In the genomic region with DNA sequence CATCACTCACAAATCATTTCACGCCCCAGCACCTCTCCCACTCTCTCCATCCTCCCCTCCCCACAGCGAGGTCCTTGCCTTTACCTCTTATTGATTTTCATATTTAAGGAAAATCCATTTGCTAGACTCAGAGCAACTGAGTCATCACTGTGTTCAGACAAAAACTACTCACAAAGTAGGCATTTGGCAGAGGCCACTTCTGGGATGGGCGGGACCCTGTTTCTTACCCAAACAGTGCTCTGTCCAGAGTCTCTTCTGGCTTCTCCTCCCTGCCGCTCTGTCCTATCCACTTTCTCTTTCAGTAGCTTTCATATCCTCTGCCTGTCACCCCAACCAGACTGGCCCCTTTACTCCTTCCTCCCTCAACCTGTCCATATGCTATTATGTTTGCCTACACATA, we compare ENCODE assay signal across 10 cellular contexts. TPM values are rescaled to one million over a fixed set of nuclear protein-coding genes. Genes with fewer than 3 reads are reported as not detected.
A peak's percentile ranks its signal among the peaks of the same experiment; 100 is the strongest.
DNase-seq lines count a peak whose midpoint lies in the region; ATAC-seq and TF ChIP-seq lines count a peak whose summit lies in the region.
"Had no signal": no experiment of that assay in that cellular context is flagged by ENCODE, and none has a peak within 500 bp of the region (broad histone marks: within the 10 kb centered on the region; RNA-seq: fewer than 3 reads in every experiment).

No MANE protein-coding gene starts in this region.

- no peaks in the 10 kb centered on the region for H3K9me3 Mint-ChIP-seq in Calu3 (ENCODE audit: low read depth, unreplicated experiment)
- H3K9me3 Mint-ChIP-seq in activated CD8-positive, alpha-beta T cell treated with anti-CD3 and anti-CD28 coated beads, Interleukin-2, amount 10 ng/mL, durations not matched to agents 7 days and 5 days (ENCODE audit: insufficient read depth), result no peaks in the 10 kb centered on the region

- H3K27me3 ChIP-seq in RWPE2 (ENCODE audit: insufficient read depth, poor library complexity, severe bottlenecking), result no peaks in the 10 kb centered on the region
- no peaks in the 10 kb centered on the region for H3K27me3 ChIP-seq in sigmoid colon

- peak; percentile 72 for ATAC-seq in RWPE2 (ENCODE audit: low read depth)
- ATAC-seq in activated CD8-positive, alpha-beta T cell treated with anti-CD3 and anti-CD28 coated beads, Interleukin-2, amount 10 ng/mL, durations not matched to agents 7 days and 5 days, result no peak

- CTCF ChIA-PET in Calu3 (lab: Charles Lee), result interaction anchor here (0.5 to 2.5 kb wide), 3 partner anchors 55 to 569 kb away, joined by 3 to 9 read pairs (median 3); no protein-coding TSS in a partner anchor
- CTCF ChIA-PET in activated CD8-positive, alpha-beta T cell treated with anti-CD3 and anti-CD28 coated beads, Interleukin-2, amount 10 ng/mL, durations not matched to agents 7 days and 5 days (lab: Charles Lee), result interaction anchor here (1.4 to 1.9 kb wide), 2 partner anchors 24 to 167 kb away, joined by 4 to 10 read pairs; no protein-coding TSS in a partner anchor

- H3K36me3 ChIP-seq in RWPE2 (ENCODE audit: low read depth) (no peaks in the 10 kb centered on the region), sigmoid colon (no peaks in the 10 kb centered on the region)

- H3K9me3 ChIP-seq in RWPE2 (ENCODE audit: severe bottlenecking) (no peaks in the 10 kb centered on the region), sigmoid colon (no peaks in the 10 kb centered on the region)

- H3K4me3 ChIP-seq in RWPE2 (ENCODE audit: severe bottlenecking) (no peak overlapping the region), sigmoid colon (no peak overlapping the region)

- DNase-seq in Calu3, result peak; percentile 46
- no peak for DNase-seq in RWPE2 (ENCODE audit: low spot score)
- peak; percentile 79 for DNase-seq in fibroblast of the conjunctiva (ENCODE audit: low read depth)
- peak; percentile 90 for DNase-seq in sigmoid colon
- DNase-seq in NCI-H1092 (lab: John Stamatoyannopoulos, UW), result no peak
- no peak for DNase-seq in T-helper 1 cell
- DNase-seq in activated CD8-positive, alpha-beta T cell treated with anti-CD3 and anti-CD28 coated beads, Interleukin-2, amount 10 ng/mL, durations not matched to agents 7 days and 5 days, result no peak
- no peak for DNase-seq in SHP77 treated with DMSO at 0.1 percent for 48 hours (lab: John Stamatoyannopoulos, UW)
- DNase-seq: DND-41; stimulated activated CD4-positive, alpha-beta T cell treated with anti-CD3 and anti-CD28 coated beads, Interleukin-1b, Interleukin-23, amount 100 ng/mL, for 48 hours had no signal

- TF ChIP-seq CTCF in Calu3 (IDR thresholded peaks at IDR 0.05; ENCODE audit: unreplicated experiment) (no peak), RWPE2 (IDR thresholded peaks at IDR 0.05; ENCODE audit: poor library complexity, severe bottlenecking) (no peak), sigmoid colon (IDR thresholded peaks at IDR 0.05) (no peak)

- POLR2A ChIA-PET in activated CD8-positive, alpha-beta T cell treated with anti-CD3 and anti-CD28 coated beads, Interleukin-2, amount 10 ng/mL, durations not matched to agents 7 days and 5 days (lab: Charles Lee), result no interaction called here

- H3K36me3 Mint-ChIP-seq in Calu3 (ENCODE audit: insufficient read depth, unreplicated experiment), result peaks cover 26% of the 10 kb centered on the region
- peaks cover 2% of the 10 kb centered on the region for H3K36me3 Mint-ChIP-seq in activated CD8-positive, alpha-beta T cell treated with anti-CD3 and anti-CD28 coated beads, Interleukin-2, amount 10 ng/mL, durations not matched to agents 7 days and 5 days (ENCODE audit: low read depth)

- intact Hi-C loops in Calu3 (cut with micrococcal nuclease; ENCODE audit: unreplicated experiment) (no loop called here), sigmoid colon (cut with DNase I) (no loop called here)

- H3K4me3 Mint-ChIP-seq in Calu3 (ENCODE audit: low read depth, unreplicated experiment), result peak overlapping the region; percentile 17
- no peak overlapping the region for H3K4me3 Mint-ChIP-seq in activated CD8-positive, alpha-beta T cell treated with anti-CD3 and anti-CD28 coated beads, Interleukin-2, amount 10 ng/mL, durations not matched to agents 7 days and 5 days

- H3K4me1 ChIP-seq in RWPE2 (ENCODE audit: insufficient read depth, poor library complexity, severe bottlenecking) (peaks cover 25% of the 10 kb centered on the region), sigmoid colon (peaks cover 0 to 89% (median 74%) of the 10 kb centered on the region in 4 donors)

- peaks cover 64% of the 10 kb centered on the region for H3K4me1 Mint-ChIP-seq in Calu3 (ENCODE audit: low read depth, unreplicated experiment)
- H3K4me1 Mint-ChIP-seq in activated CD8-positive, alpha-beta T cell treated with anti-CD3 and anti-CD28 coated beads, Interleukin-2, amount 10 ng/mL, durations not matched to agents 7 days and 5 days (ENCODE audit: low read depth), result peaks cover 13% of the 10 kb centered on the region

- H3K27ac Mint-ChIP-seq in Calu3 (ENCODE audit: unreplicated experiment), result peak overlapping the region; percentile 3
- no peak overlapping the region for H3K27ac Mint-ChIP-seq in activated CD8-positive, alpha-beta T cell treated with anti-CD3 and anti-CD28 coated beads, Interleukin-2, amount 10 ng/mL, durations not matched to agents 7 days and 5 days

- H3K27me3 Mint-ChIP-seq in Calu3 (ENCODE audit: unreplicated experiment), result no peaks in the 10 kb centered on the region
- peaks cover 53% of the 10 kb centered on the region for H3K27me3 Mint-ChIP-seq in activated CD8-positive, alpha-beta T cell treated with anti-CD3 and anti-CD28 coated beads, Interleukin-2, amount 10 ng/mL, durations not matched to agents 7 days and 5 days (ENCODE audit: low read depth)

- no peak for TF ChIP-seq EP300 in sigmoid colon (IDR thresholded peaks at IDR 0.05)

- BruUV-seq in Calu3 (replicated peaks; lab: Mats Ljungman, UMichigan), result no TSS peak

- 68 to 76% methylated on average over 4 of the region's 4 CpGs for WGBS in sigmoid colon, 2 donors

- TF ChIP-seq POLR2A in sigmoid colon (IDR thresholded peaks at IDR 0.05), result no peak

- peak overlapping the region; percentile 11 for H3K27ac ChIP-seq in RWPE2 (ENCODE audit: poor library complexity, severe bottlenecking)
- peak overlapping the region; percentile 87 to 95 (median 90) for H3K27ac ChIP-seq in sigmoid colon

RNA-seq across cellular contexts. Expression of a gene that starts 2.4 kb away (rescaled TPM):
- 13.1 and 24.8 TPM in 2 replicates for total RNA-seq in Calu3 (2022)
- total RNA-seq in sigmoid colon, result 10 to 100 TPM; 17.1 to 44.9 (median 20.9) TPM
- 1 to 10 TPM; 1.8 to 8.2 (median 3.0) TPM for polyA plus RNA-seq in sigmoid colon
- total RNA-seq in activated CD8-positive, alpha-beta T cell treated with anti-CD3 and anti-CD28 coated beads, Interleukin-2, amount 10 ng/mL, durations not matched to agents 7 days and 5 days, result 1 to 10 TPM; 1.1 to 1.9 TPM

RNA-seq across cellular contexts. Expression of a gene that starts 29.6 kb away (rescaled TPM):
- total RNA-seq in Calu3 (2022) (69.9 and 73.5 TPM in 2 replicates), sigmoid colon (1,000 to 10,000 TPM; 4,737 to 8,467 (median 6,048) TPM)
- polyA plus RNA-seq in sigmoid colon, result 100 to 1,000 TPM; 189 to 296 (median 264) TPM
- 10 to 100 TPM; 78.7 to 80.9 TPM for total RNA-seq in activated CD8-positive, alpha-beta T cell treated with anti-CD3 and anti-CD28 coated beads, Interleukin-2, amount 10 ng/mL, durations not matched to agents 7 days and 5 days

Comparison
In these comparisons a context has a peak if more than half of its experiments do, and no peak if none do; other contexts are left out.
1. DNase-seq: peak in Calu3 (single experiment), fibroblast of the conjunctiva (single experiment) and sigmoid colon (single experiment); none in RWPE2 (single experiment), NCI-H1092 (single experiment), T-helper 1 cell (0 of 5), activated CD8-positive, alpha-beta T cell treated with anti-CD3 and anti-CD28 coated beads, Interleukin-2, amount 10 ng/mL, durations not matched to agents 7 days and 5 days (single experiment) and SHP77 treated with DMSO at 0.1 percent for 48 hours (single experiment).
2. RNA of a gene that starts 29.6 kb away (total RNA-seq): 4,737 to 8,467 TPM in sigmoid colon; 78.7 to 80.9 TPM in activated CD8-positive, alpha-beta T cell treated with anti-CD3 and anti-CD28 coated beads, Interleukin-2, amount 10 ng/mL, durations not matched to agents 7 days and 5 days and 69.9 to 73.5 TPM in Calu3; every median in the first group is over 10 times any median in the second.